ENCODE assay signal across 10 cellular contexts in genomic region chr10:21529236-21529910, GRCh38.
DNase-seq lines count a peak whose midpoint lies in the region; ATAC-seq and TF ChIP-seq lines count a peak whose summit lies in the region.
"Had no signal": no experiment of that assay in that cellular context is flagged by ENCODE, and none has a peak within 500 bp of the region (broad histone marks: within the 10 kb centered on the region; RNA-seq: fewer than 3 reads in every experiment).

No MANE protein-coding gene starts in this region.

- no peak for ATAC-seq in HG03460 (IDR thresholded peaks at IDR 0.05; ENCODE audit: unreplicated experiment)
- ATAC-seq in HG02610 (IDR thresholded peaks at IDR 0.05; ENCODE audit: unreplicated experiment): no peak

- H3K4me3 ChIP-seq in WERI-Rb-1 (ENCODE audit: low read depth, low read length) (0 out of 2 replicates have a peak overlapping the region, but pooled peaks have one; percentile 4), iPS-20b (ENCODE audit: low read length) (peak overlapping the region; percentile 85), skin epidermis (peak overlapping the region in 1 of 7 experiments; percentile 74)

- H3K27me3 ChIP-seq in WERI-Rb-1 (ENCODE audit: insufficient read depth, low read depth, severe bottlenecking) (no peaks in the 10 kb centered on the region), iPS-20b (ENCODE audit: insufficient read depth, low read length) (no peaks in the 10 kb centered on the region)

- H3K9me3 ChIP-seq in WERI-Rb-1 (ENCODE audit: severe bottlenecking) (no peaks in the 10 kb centered on the region), iPS-20b (ENCODE audit: insufficient read depth, low read depth, low read length) (no peaks in the 10 kb centered on the region)
- H3K9me3 ChIP-seq: prostate gland had no signal

- DNase-seq in DMS 273 (lab: John Stamatoyannopoulos, UW; ENCODE audit: unreplicated experiment): peak; percentile 42
- DNase-seq in DMS 273 treated with DMSO at 0.1 percent for 48 hours (lab: John Stamatoyannopoulos, UW): no peak
- no peak for DNase-seq in WERI-Rb-1
- no peak for DNase-seq in GM03348 (ENCODE audit: low spot score)
- DNase-seq: 8988T had no signal

- H3K4me1 ChIP-seq in iPS-20b (ENCODE audit: insufficient read depth, low read length): peaks cover 40% of the 10 kb centered on the region
- H3K4me1 ChIP-seq: prostate gland had no signal

- H3K36me3 ChIP-seq in WERI-Rb-1 (no peaks in the 10 kb centered on the region), iPS-20b (ENCODE audit: insufficient read depth, low read depth, low read length) (no peaks in the 10 kb centered on the region)
- H3K36me3 ChIP-seq: prostate gland had no signal

- TF ChIP-seq CTCF in WERI-Rb-1 (IDR thresholded peaks at IDR 0.05; ENCODE audit: low read depth, low read length): no peak

- H3K9ac ChIP-seq in iPS-20b (ENCODE audit: low read depth, low read length): peak overlapping the region; percentile 98; the same call in 1 of the 2 replicates

- peak overlapping the region; percentile 97 for H3K27ac ChIP-seq in WERI-Rb-1
- peak overlapping the region; percentile 44 for H3K27ac ChIP-seq in iPS-20b (ENCODE audit: low read length)
- H3K27ac ChIP-seq in skin epidermis: peak overlapping the region in 17 of 21 experiments; percentile 23 to 100 (median 98)

Comparison
In these comparisons a context has a peak if more than half of its experiments do, and no peak if none do; other contexts are left out.
1. H3K27ac ChIP-seq: peak in every context shown above with its lines; median percentile 98 in skin epidermis; 97 in WERI-Rb-1; 44 in iPS-20b.